1 cellular context compared by ENCODE assay signal in the genomic region with DNA sequence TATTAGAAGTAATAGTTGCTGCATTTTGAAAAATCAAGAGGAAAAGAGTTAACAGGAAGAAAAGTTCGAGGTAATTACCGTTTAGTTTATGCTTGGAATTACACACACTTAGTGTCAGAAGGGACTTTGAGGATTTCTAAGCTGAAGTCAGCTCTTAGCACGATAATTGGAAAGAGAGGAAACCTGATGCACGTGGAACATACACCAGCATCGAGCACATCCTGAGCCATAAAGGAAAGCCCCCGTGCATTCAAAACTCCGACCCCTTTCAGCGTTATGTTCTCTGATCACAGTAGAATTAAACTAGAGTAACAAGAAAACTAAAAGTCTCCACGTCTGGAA.
TF ChIP-seq lines count a peak whose summit lies in the region.

No MANE protein-coding gene starts in this region.

TF ChIP-seq in endothelial cell of umbilical vein, 7 proteins besides CTCF, POLR2A, EP300 and RAD21:
- no peak for TF ChIP-seq MYC (IDR thresholded peaks at IDR 0.05; ENCODE audit: low read depth, low read length)
- no peak for TF ChIP-seq FOS (IDR thresholded peaks at IDR 0.05; ENCODE audit: borderline replicate concordance, insufficient read depth, low read length)
- no peak for TF ChIP-seq POLR2AphosphoS5 (IDR thresholded peaks at IDR 0.05; ENCODE audit: insufficient read depth, low read depth, low read length)
- no peak for TF ChIP-seq GATA2 (IDR thresholded peaks at IDR 0.05; ENCODE audit: insufficient read depth, insufficient read length, low read depth, low read length)
- no peak for TF ChIP-seq JUN (IDR thresholded peaks at IDR 0.05; ENCODE audit: borderline replicate concordance, insufficient read depth, insufficient read length, low read depth)
- no peak for TF ChIP-seq MAX (IDR thresholded peaks at IDR 0.05; ENCODE audit: insufficient read depth, insufficient read length)
- TF ChIP-seq EZH2 (IDR thresholded peaks at IDR 0.05; ENCODE audit: borderline replicate concordance, low read depth, low read length, severe bottlenecking): no peak
